Comparison of ENCODE assay signal across 8 cellular contexts in the genomic region with DNA sequence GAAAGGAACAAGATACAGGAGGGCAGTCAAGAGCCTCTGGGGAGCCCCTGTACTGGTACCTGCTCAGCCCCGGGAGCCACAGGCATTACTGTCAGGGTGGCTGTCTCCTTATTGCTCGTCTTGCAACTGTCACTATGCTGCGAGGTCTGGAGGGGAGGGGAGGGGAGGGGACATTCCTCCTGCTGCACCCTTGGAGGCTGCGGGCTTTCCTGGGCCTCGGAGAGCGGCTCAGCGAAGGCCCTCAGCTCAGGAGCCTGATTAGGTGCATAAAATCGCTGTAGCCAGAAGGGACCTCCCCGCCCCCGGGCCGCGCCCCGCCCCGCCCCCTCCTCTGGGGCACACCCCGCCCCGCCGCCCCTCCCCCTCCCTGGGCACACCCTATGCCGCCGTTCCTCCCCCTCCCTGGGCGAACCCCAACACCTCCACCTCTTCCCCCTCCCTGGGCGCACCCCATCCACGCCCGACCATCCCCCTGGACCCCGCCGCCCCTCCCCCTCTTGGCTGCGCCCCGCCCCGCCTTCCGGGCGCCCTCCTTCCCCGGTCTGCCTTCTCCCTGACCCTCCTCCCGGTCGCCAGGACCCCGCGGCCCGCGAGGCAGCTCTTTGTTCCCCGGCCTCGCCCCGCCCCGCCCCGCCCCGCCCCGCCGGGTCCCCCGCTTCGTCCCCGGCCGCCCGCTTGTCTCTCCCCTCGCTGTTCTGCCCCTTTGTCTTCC. TPM values are rescaled to one million over a fixed set of nuclear protein-coding genes. Genes with fewer than 3 reads are reported as not detected.
DNase-seq lines count a peak whose midpoint lies in the region; ATAC-seq and TF ChIP-seq lines count a peak whose summit lies in the region.

No MANE protein-coding gene starts in this region.

- peak overlapping the region in 1 of 3 donors; percentile 27 for H3K27ac Mint-ChIP-seq in CD4-positive, CD25-positive, alpha-beta regulatory T cell
- peak overlapping the region; percentile 53 for H3K27ac Mint-ChIP-seq in activated T-helper 17 cell treated with anti-CD3 and anti-CD28 coated beads, Interleukin-2, amount 50 U/mL, for 72 hours
- H3K27ac Mint-ChIP-seq in progenitor cell of endocrine pancreas: peak overlapping the region; percentile 99

- H3K4me1 ChIP-seq in CD4-positive, CD25-positive, alpha-beta regulatory T cell (ENCODE audit: control insufficient read depth, insufficient read depth, low read length, poor library complexity, severe bottlenecking): peaks cover 10% of the 10 kb centered on the region

- H3K27me3 ChIP-seq in CD4-positive, CD25-positive, alpha-beta regulatory T cell (ENCODE audit: control insufficient read depth, insufficient read depth, low read length): peaks cover 25% of the 10 kb centered on the region

- peak overlapping the region; percentile 2 for H3K4me3 ChIP-seq in CD4-positive, CD25-positive, alpha-beta regulatory T cell (ENCODE audit: low read depth, low read length)

- H3K27ac ChIP-seq in CD4-positive, CD25-positive, alpha-beta regulatory T cell (ENCODE audit: insufficient read depth, low read length, poor library complexity, severe bottlenecking): no peak overlapping the region

- no peaks in the 10 kb centered on the region for H3K36me3 ChIP-seq in CD4-positive, CD25-positive, alpha-beta regulatory T cell (ENCODE audit: control insufficient read depth, insufficient read depth, low read length)

- no peaks in the 10 kb centered on the region for H3K9me3 ChIP-seq in CD4-positive, CD25-positive, alpha-beta regulatory T cell (ENCODE audit: control insufficient read depth in 2 of 2, low read length in 2 of 2)

- H3K36me3 Mint-ChIP-seq in CD4-positive, CD25-positive, alpha-beta regulatory T cell: no peaks in the 10 kb centered on the region
- no peaks in the 10 kb centered on the region for H3K36me3 Mint-ChIP-seq in activated T-helper 17 cell treated with anti-CD3 and anti-CD28 coated beads, Interleukin-2, amount 50 U/mL, for 72 hours (ENCODE audit: low read depth)
- no peaks in the 10 kb centered on the region for H3K36me3 Mint-ChIP-seq in progenitor cell of endocrine pancreas (ENCODE audit: insufficient read depth)

- ATAC-seq in CD4-positive, CD25-positive, alpha-beta regulatory T cell (ENCODE audit: low read depth in 2 of 2): peak; percentile 33 to 42
- ATAC-seq in activated T-helper 17 cell treated with anti-CD3 and anti-CD28 coated beads, Interleukin-2, amount 50 U/mL, for 72 hours (replicated peaks): peak; percentile 57

- H3K9me3 Mint-ChIP-seq in CD4-positive, CD25-positive, alpha-beta regulatory T cell: peaks cover 0 to 9% (median 0%) of the 10 kb centered on the region in 7 donors
- no peaks in the 10 kb centered on the region for H3K9me3 Mint-ChIP-seq in activated T-helper 17 cell treated with anti-CD3 and anti-CD28 coated beads, Interleukin-2, amount 50 U/mL, for 72 hours
- H3K9me3 Mint-ChIP-seq in progenitor cell of endocrine pancreas (ENCODE audit: low read depth): no peaks in the 10 kb centered on the region

- no peak for TF ChIP-seq CTCF in progenitor cell of endocrine pancreas (IDR thresholded peaks at IDR 0.05; ENCODE audit: unreplicated experiment)

- H3K4me1 Mint-ChIP-seq in CD4-positive, CD25-positive, alpha-beta regulatory T cell: peaks cover 0 to 25% (median 10%) of the 10 kb centered on the region in 4 donors
- no peaks in the 10 kb centered on the region for H3K4me1 Mint-ChIP-seq in activated T-helper 17 cell treated with anti-CD3 and anti-CD28 coated beads, Interleukin-2, amount 50 U/mL, for 72 hours
- peaks cover 47% of the 10 kb centered on the region for H3K4me1 Mint-ChIP-seq in progenitor cell of endocrine pancreas (ENCODE audit: low read depth)

- peaks cover 63% of the 10 kb centered on the region for H3K27me3 Mint-ChIP-seq in CD4-positive, CD25-positive, alpha-beta regulatory T cell
- H3K27me3 Mint-ChIP-seq in activated T-helper 17 cell treated with anti-CD3 and anti-CD28 coated beads, Interleukin-2, amount 50 U/mL, for 72 hours: peaks cover 30% of the 10 kb centered on the region
- no peaks in the 10 kb centered on the region for H3K27me3 Mint-ChIP-seq in progenitor cell of endocrine pancreas

- H3K4me3 Mint-ChIP-seq in CD4-positive, CD25-positive, alpha-beta regulatory T cell: peak overlapping the region; percentile 45 to 96 (median 88)
- H3K4me3 Mint-ChIP-seq in activated T-helper 17 cell treated with anti-CD3 and anti-CD28 coated beads, Interleukin-2, amount 50 U/mL, for 72 hours: peak overlapping the region; percentile 82
- peak overlapping the region; percentile 85 for H3K4me3 Mint-ChIP-seq in progenitor cell of endocrine pancreas (ENCODE audit: low read depth)

- peak; percentile 22 to 35 (median 33) for DNase-seq in CD4-positive, CD25-positive, alpha-beta regulatory T cell
- DNase-seq in NCI-H2227 treated with DMSO at 0.1 percent for 48 hours (lab: John Stamatoyannopoulos, UW) (peak; percentile 44), glomerular visceral epithelial cell (ENCODE audit: extremely low spot score) (peak; percentile 43), progenitor cell of endocrine pancreas (ENCODE audit: low spot score, unreplicated experiment) (peak; percentile 50), HK-2 (ENCODE audit: unreplicated experiment) (no peak), mucosa of gallbladder (ENCODE audit: low spot score) (no peak)
- DNase-seq in central memory CD4-positive, alpha-beta T cell: no peak

RNA-seq across cellular contexts. Expression of gene CACHD1, which starts 35.5 kb away (rescaled TPM):
- total RNA-seq in CD4-positive, CD25-positive, alpha-beta regulatory T cell: 0.22 TPM
- under 1 TPM in 3 of 4 donors, not detected in 1; 0.24 to 0.46 (median 0.30) TPM for polyA plus RNA-seq in CD4-positive, CD25-positive, alpha-beta regulatory T cell
- under 1 TPM in 1 of 2 donors, not detected in 1; 0.06 TPM for total RNA-seq in activated T-helper 17 cell treated with anti-CD3 and anti-CD28 coated beads, Interleukin-2, amount 50 U/mL, for 72 hours
- 33.5 and 36.0 TPM in 2 replicates for total RNA-seq in progenitor cell of endocrine pancreas
- 3.8 TPM for total RNA-seq in mucosa of gallbladder

Comparison
In these comparisons a context has a peak if more than half of its experiments do, and no peak if none do; other contexts are left out.
1. DNase-seq: peak in CD4-positive, CD25-positive, alpha-beta regulatory T cell (3 of 3), NCI-H2227 treated with DMSO at 0.1 percent for 48 hours (single experiment), glomerular visceral epithelial cell (single experiment) and progenitor cell of endocrine pancreas (single experiment); none in central memory CD4-positive, alpha-beta T cell (single experiment), HK-2 (single experiment) and mucosa of gallbladder (single experiment).
2. Peak in every context shown above with its lines, with median percentiles within 50 percentile points of each other: H3K4me3 Mint-ChIP-seq.